8 cellular contexts compared by ENCODE assay signal in the genomic region with DNA sequence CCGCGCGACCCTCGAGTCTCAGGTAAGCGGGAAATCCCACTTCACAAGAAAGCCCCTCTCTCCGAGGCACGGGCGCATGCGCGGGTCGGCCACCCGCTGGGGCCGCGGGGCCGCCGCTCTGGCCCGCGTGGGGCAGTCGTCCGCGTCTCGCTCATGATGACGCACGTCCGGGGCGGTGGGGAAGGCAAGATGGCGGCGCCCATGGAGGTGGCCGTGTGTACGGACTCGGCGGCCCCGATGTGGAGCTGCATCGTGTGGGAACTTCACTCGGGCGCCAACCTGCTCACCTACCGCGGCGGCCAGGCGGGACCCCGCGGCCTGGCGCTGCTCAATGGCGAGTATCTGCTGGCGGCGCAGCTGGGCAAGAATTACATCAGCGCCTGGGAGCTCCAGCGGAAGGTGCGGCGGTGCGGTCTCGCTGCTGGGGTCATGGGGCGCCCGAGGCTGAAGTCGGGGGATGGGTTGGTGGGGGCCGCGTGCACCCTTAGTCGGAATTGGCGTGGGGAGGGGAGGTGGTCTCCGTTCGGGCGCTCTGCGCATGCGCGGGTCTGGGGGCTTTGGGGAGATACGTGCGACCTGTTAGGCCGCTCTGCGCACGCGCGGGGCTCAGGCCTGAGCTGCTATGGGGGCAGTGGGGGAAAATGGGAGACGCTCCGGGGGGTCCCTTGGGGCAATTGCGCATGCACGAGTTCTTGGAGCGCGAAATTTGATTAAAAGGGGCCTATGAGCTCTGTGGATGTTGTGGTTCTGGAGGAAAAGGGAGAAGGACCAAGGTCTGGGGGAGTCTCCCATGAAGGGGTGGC. TPM values are rescaled to one million over a fixed set of nuclear protein-coding genes. Genes with fewer than 3 reads are reported as not detected.
DNase-seq lines count a peak whose midpoint lies in the region; ATAC-seq and TF ChIP-seq lines count a peak whose summit lies in the region.

A gene with protein sequence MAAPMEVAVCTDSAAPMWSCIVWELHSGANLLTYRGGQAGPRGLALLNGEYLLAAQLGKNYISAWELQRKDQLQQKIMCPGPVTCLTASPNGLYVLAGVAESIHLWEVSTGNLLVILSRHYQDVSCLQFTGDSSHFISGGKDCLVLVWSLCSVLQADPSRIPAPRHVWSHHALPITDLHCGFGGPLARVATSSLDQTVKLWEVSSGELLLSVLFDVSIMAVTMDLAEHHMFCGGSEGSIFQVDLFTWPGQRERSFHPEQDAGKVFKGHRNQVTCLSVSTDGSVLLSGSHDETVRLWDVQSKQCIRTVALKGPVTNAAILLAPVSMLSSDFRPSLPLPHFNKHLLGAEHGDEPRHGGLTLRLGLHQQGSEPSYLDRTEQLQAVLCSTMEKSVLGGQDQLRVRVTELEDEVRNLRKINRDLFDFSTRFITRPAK (plus strand): TSS at position 181 of the 803 bp plus-strand sequence. CDS start 9 bp downstream, at position 190.

- H3K9me3 ChIP-seq in left ventricle myocardium inferior (replicated peaks) (no peaks in the 10 kb centered on the region), psoas muscle (no peaks in the 10 kb centered on the region)

- peak; percentile 66 for ATAC-seq in HG02571 (IDR thresholded peaks at IDR 0.05; ENCODE audit: unreplicated experiment)
- peak; percentile 95 to 97 (median 96) for ATAC-seq in psoas muscle

- WGBS in psoas muscle, 3 donors, result 0 to 1% (median 1%) methylated on average over 70 to 78 of the region's 78 CpGs

- H3K27me3 ChIP-seq in left ventricle myocardium inferior (ENCODE audit: low read depth) (peaks cover 2% of the 10 kb centered on the region), psoas muscle (ENCODE audit: insufficient read depth in 3 of 3, low read length in 2 of 3) (no peaks in the 10 kb centered on the region)

- peak within 1 kb of the TSS; percentile 89 for H3K27ac ChIP-seq in left ventricle myocardium inferior (replicated peaks)
- H3K27ac ChIP-seq in psoas muscle, result peak within 1 kb of the TSS; percentile 88

- H3K4me1 ChIP-seq in left ventricle myocardium inferior (peaks cover 35% of the 10 kb centered on the region), psoas muscle (peaks cover 10% of the 10 kb centered on the region)

- peak; percentile 100 for DNase-seq in GM03348 (ENCODE audit: low spot score)
- DNase-seq in NCI-H1417 treated with DMSO at 0.1 percent for 48 hours (lab: John Stamatoyannopoulos, UW), result peak; percentile 69
- peak; percentile 72 for DNase-seq in amniotic stem cell (lab: John Stamatoyannopoulos, UW)
- peak; percentile 94 for DNase-seq in left ventricle myocardium inferior
- DNase-seq in psoas muscle, result peak; percentile 95 to 97
- peak; percentile 93 for DNase-seq in ureter (ENCODE audit: low spot score)

- H3K4me3 ChIP-seq in left ventricle myocardium inferior, result peak within 1 kb of the TSS; percentile 98
- peak within 1 kb of the TSS; percentile 82 for H3K4me3 ChIP-seq in psoas muscle

- H3K36me3 ChIP-seq in left ventricle myocardium inferior (peaks cover 26% of the 10 kb centered on the region), psoas muscle (ENCODE audit: insufficient read depth in 1 of 2, low read depth in 1 of 2) (peaks cover 0 to 30% of the 10 kb centered on the region in 2 donors)

- TF ChIP-seq CTCF in left ventricle myocardium inferior (IDR thresholded peaks at IDR 0.05; ENCODE audit: borderline replicate concordance), result peak; percentile 56
- no peak for TF ChIP-seq CTCF in psoas muscle (IDR thresholded peaks at IDR 0.05)

- intact Hi-C loops in T-helper 1 cell treated with Interleukin-12 subunit alpha and Interleukin-12 subunit beta and Interleukin-4 antibody, amounts not matched to agents 30 ng/mL and 1 ng/mL, for 36 hours (cut with micrococcal nuclease), result loop anchor here (1.0 to 5.0 kb wide), 4 partner anchors 59 to 212 kb away; partner anchors contain the start of gene PTBP1
- intact Hi-C loops in left ventricle myocardium inferior (cut with micrococcal nuclease) (no loop called here), psoas muscle (cut with DNase I) (loop anchor here (5.0 to 10.0 kb wide), 2 partner anchors 130 to 212 kb away; partner anchors contain the start of genes CFD (in 1 of the 2) and ELANE (in 1 of the 2))

RNA-seq across cellular contexts. Expression of the gene that starts here (rescaled TPM):
- 54.8 and 57.5 TPM in 2 replicates for total RNA-seq in T-helper 1 cell treated with Interleukin-12 subunit alpha and Interleukin-12 subunit beta and Interleukin-4 antibody, amounts not matched to agents 30 ng/mL and 1 ng/mL, for 36 hours
- total RNA-seq in left ventricle myocardium inferior (19.4 TPM), psoas muscle (10 to 100 TPM; 17.4 to 28.0 (median 20.3) TPM), ureter (36.6 TPM)
- 10 to 100 TPM; 30.8 to 77.9 (median 39.0) TPM for polyA plus RNA-seq in psoas muscle

Comparison
In these comparisons a context has a peak if more than half of its experiments do, and no peak if none do; other contexts are left out.
1. Peak in every context shown above with its lines: DNase-seq, ATAC-seq, H3K4me3 ChIP-seq and H3K27ac ChIP-seq.